Comparison of ENCODE assay signal across 20 cellular contexts in the genomic region with DNA sequence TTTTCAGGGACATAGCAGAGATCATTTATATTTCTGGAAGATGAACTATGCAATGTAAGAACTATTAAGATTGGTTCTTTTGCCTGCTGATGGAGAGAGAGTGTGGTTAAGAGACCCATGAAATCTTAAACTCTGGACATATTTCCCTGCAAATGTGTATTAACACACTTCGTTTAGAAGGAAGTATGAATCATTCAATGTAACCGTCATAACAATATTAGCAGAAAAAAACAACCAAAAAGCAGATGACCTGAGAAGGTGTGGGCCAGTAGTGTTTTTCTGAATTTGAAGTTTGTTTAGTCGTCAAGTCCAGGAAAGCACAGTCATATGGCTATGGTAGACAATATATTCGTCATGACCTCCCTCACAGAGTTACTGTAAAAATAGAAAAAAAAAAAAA. TPM values are rescaled to one million over a fixed set of nuclear protein-coding genes. Genes with fewer than 3 reads are reported as not detected.
DNase-seq lines count a peak whose midpoint lies in the region; ATAC-seq and TF ChIP-seq lines count a peak whose summit lies in the region.
"Had no signal": no experiment of that assay in that cellular context is flagged by ENCODE, and none has a peak within 500 bp of the region (broad histone marks: within the 10 kb centered on the region; RNA-seq: fewer than 3 reads in every experiment).

No MANE protein-coding gene starts in this region.

- H3K18ac ChIP-seq in neuronal stem cell (ENCODE audit: low read length), result no peak overlapping the region

- DNase-seq in HCT116 (ENCODE audit: low read depth, low spot score) (no peak), SK-N-SH (no peak), esophagus squamous epithelium (lab: John Stamatoyannopoulos, UW) (no peak), neuronal stem cell (ENCODE audit: low spot score) (no peak), middle frontal gyrus (ENCODE audit: extremely low spot score, low spot score) (no peak), lower leg skin (ENCODE audit: low spot score in 2 of 2) (no peak), GM10266 (ENCODE audit: extremely low spot score) (no peak)
- DNase-seq: activated CD8-positive, alpha-beta T cell treated with anti-CD3 and anti-CD28 coated beads, Interleukin-2, amount 10 ng/mL, durations not matched to agents 7 days and 5 days; activated naive CD4-positive, alpha-beta T cell treated with Interleukin-2 at 50 U/mL for 16 hours; central memory CD4-positive, alpha-beta T cell; erythroblast; H9; NCI-H1092; Peyer's patch; right lobe of liver; stomach had no signal

- CTCF ChIA-PET in HCT116 (lab: Charles Lee), result no interaction called here
- CTCF ChIA-PET in SK-N-SH (lab: Yijun Ruan, JAX), result no interaction called here

- TF ChIP-seq EP300 in SK-N-SH (IDR thresholded peaks at IDR 0.05; ENCODE audit: borderline replicate concordance in 1 of 2, low read depth in 1 of 2, low read length in 1 of 2), result no peak

- H3K27me3 ChIP-seq in HCT116 (ENCODE audit: insufficient read depth, low read length) (no peaks in the 10 kb centered on the region), SK-N-SH (ENCODE audit: insufficient read depth) (no peaks in the 10 kb centered on the region), esophagus squamous epithelium (no peaks in the 10 kb centered on the region), neuronal stem cell (ENCODE audit: control insufficient read depth in 3 of 3, insufficient read depth in 3 of 3, low read depth in 1 of 3, low read length in 3 of 3) (no peaks in the 10 kb centered on the region)
- H3K27me3 ChIP-seq: BLaER1, Peyer's patch, right lobe of liver, stomach had no signal

- RAD21 ChIA-PET in HCT116 (lab: Charles Lee; ENCODE audit: low non-redundant PET in 1 of 2, low total read pairs in 2 of 2, uncharacterized antibody in 2 of 2, unreplicated experiment in 2 of 2), result no interaction called here

- no peaks in the 10 kb centered on the region for H3K79me2 ChIP-seq in HCT116 (ENCODE audit: insufficient read depth, low read length)
- H3K79me2 ChIP-seq in SK-N-SH (ENCODE audit: insufficient read depth), result no peaks in the 10 kb centered on the region

- intact Hi-C loops in HCT116 (cut with micrococcal nuclease) (no loop called here), esophagus squamous epithelium (cut with DNase I) (no loop called here), lower leg skin (cut with DNase I; ENCODE audit: low total_unique reads) (no loop called here)

- H4K20me1 ChIP-seq in HCT116 (ENCODE audit: insufficient read depth) (no peaks in the 10 kb centered on the region), SK-N-SH (ENCODE audit: insufficient read depth) (no peaks in the 10 kb centered on the region)
- H4K20me1 ChIP-seq: BLaER1 had no signal

- TF ChIP-seq RAD21 in HCT116 (IDR thresholded peaks at IDR 0.05; ENCODE audit: low read depth) (no peak), SK-N-SH (IDR thresholded peaks at IDR 0.05; ENCODE audit: low read length) (no peak)

- H3K9me2 ChIP-seq in HCT116 (ENCODE audit: insufficient read depth), result no peaks in the 10 kb centered on the region
- H3K9me2 ChIP-seq in SK-N-SH, result no peaks in the 10 kb centered on the region; the same call in 1 of the 2 replicates

- H3K27ac ChIP-seq in HCT116 (ENCODE audit: low read depth, low read length) (no peak overlapping the region), SK-N-SH (ENCODE audit: low read depth in 2 of 2, low read length in 1 of 2) (peak overlapping the region in 1 of 2 experiments; percentile 86; a peak in 3 of 4 replicates), esophagus squamous epithelium (peak overlapping the region; percentile 32 to 80 (median 64)), neuronal stem cell (replicated peaks; ENCODE audit: low read length) (no peak overlapping the region)
- H3K27ac ChIP-seq: BLaER1, Peyer's patch, right lobe of liver, stomach had no signal

- H3K14ac ChIP-seq in neuronal stem cell (ENCODE audit: low read length), result no peak overlapping the region

- H3K9ac ChIP-seq in HCT116 (ENCODE audit: low read length) (peak overlapping the region; percentile 19; the same call in 1 of the 2 replicates), SK-N-SH (peak overlapping the region; percentile 60), neuronal stem cell (ENCODE audit: low read depth, low read length, poor library complexity) (no peak overlapping the region)
- H3K9ac ChIP-seq: BLaER1 had no signal

- no peak overlapping the region for H4K8ac ChIP-seq in neuronal stem cell (ENCODE audit: low read depth, low read length)

- no peak overlapping the region for H3K23ac ChIP-seq in neuronal stem cell (ENCODE audit: low read depth, low read length, poor library complexity)

- H3K4me1 ChIP-seq in HCT116 (ENCODE audit: control insufficient read depth in 1 of 2, insufficient read depth in 2 of 2, low read length in 2 of 2) (peaks cover 4 to 13% of the 10 kb centered on the region in 2 experiments; a peak in 3 of 4 replicates), SK-N-SH (ENCODE audit: control insufficient read depth in 1 of 2, insufficient read depth in 2 of 2, low read depth in 1 of 2, low read length in 1 of 2) (peaks cover 0 to 8% of the 10 kb centered on the region in 2 experiments; a peak in 2 of 4 replicates), esophagus squamous epithelium (peaks cover 0 to 38% (median 7%) of the 10 kb centered on the region in 3 donors), neuronal stem cell (ENCODE audit: control insufficient read depth in 2 of 2, insufficient read depth in 1 of 2, low read depth in 1 of 2, low read length in 2 of 2) (peaks cover 0 to 4% of the 10 kb centered on the region in 2 donors)
- H3K4me1 ChIP-seq: Peyer's patch, right lobe of liver, stomach had no signal

- no peak overlapping the region for H3K4me3 ChIP-seq in HCT116 (replicated peaks in 1 of 2; ENCODE audit: low read depth in 1 of 2, low read length in 2 of 2)
- peak overlapping the region; percentile 12; a peak in 2 of 4 replicates for H3K4me3 ChIP-seq in SK-N-SH (ENCODE audit: low read depth in 2 of 2, low read length in 1 of 2)
- H3K4me3 ChIP-seq in esophagus squamous epithelium, result no peak overlapping the region
- no peak overlapping the region for H3K4me3 ChIP-seq in neuronal stem cell (ENCODE audit: low read length in 2 of 2)
- H3K4me3 ChIP-seq in lower leg skin (ENCODE audit: low read depth, poor library complexity, severe bottlenecking), result no peak overlapping the region
- H3K4me3 ChIP-seq: BLaER1, Peyer's patch, right lobe of liver, stomach had no signal

- peaks cover 19% of the 10 kb centered on the region for H3F3A ChIP-seq in SK-N-SH (replicated peaks; ENCODE audit: insufficient read depth)

- TF ChIP-seq CTCF in HCT116 (IDR thresholded peaks at IDR 0.05 in 2 of 3, conservative IDR thresholded peaks at IDR 0.05 in 1 of 3; ENCODE audit: borderline replicate concordance in 1 of 3, insufficient read depth in 1 of 3, low read depth in 2 of 3, low read length in 2 of 3) (no peak), SK-N-SH (IDR thresholded peaks at IDR 0.05) (no peak), esophagus squamous epithelium (IDR thresholded peaks at IDR 0.05) (no peak), lower leg skin (IDR thresholded peaks at IDR 0.05) (no peak), GM10266 (IDR thresholded peaks at IDR 0.05; ENCODE audit: control insufficient read depth, insufficient read depth, low read depth, missing control alignments) (no peak)

- no peak overlapping the region for H4K91ac ChIP-seq in neuronal stem cell (ENCODE audit: low read depth, low read length, poor library complexity)

- H3K9me3 ChIP-seq in HCT116 (ENCODE audit: control insufficient read depth in 1 of 2, insufficient read depth in 1 of 2, low read depth in 1 of 2, low read length in 2 of 2), result no peaks in the 10 kb centered on the region
- no peaks in the 10 kb centered on the region for H3K9me3 ChIP-seq in SK-N-SH
- H3K9me3 ChIP-seq in esophagus squamous epithelium, result no peaks in the 10 kb centered on the region
- H3K9me3 ChIP-seq in neuronal stem cell (replicated peaks in 1 of 2; ENCODE audit: control insufficient read depth in 2 of 2, insufficient read depth in 1 of 2, low read depth in 1 of 2, low read length in 2 of 2), result no peaks in the 10 kb centered on the region
- H3K9me3 ChIP-seq: BLaER1, Peyer's patch, right lobe of liver, stomach had no signal

- no peak overlapping the region for H2BK12ac ChIP-seq in neuronal stem cell (ENCODE audit: low read length)

- WGBS in SK-N-SH (ENCODE audit: low lambda C conversion rate), result 19% methylated on average over 4 of the region's 4 CpGs
- 20 to 25% methylated on average over 4 of the region's 4 CpGs for WGBS in esophagus squamous epithelium, 2 donors
- WGBS in neuronal stem cell (ENCODE audit: extremely low coverage in 2 of 2, insufficient read length in 2 of 2, insufficient replicate concordance in 1 of 2), 2 donors, result no CpG with 5 or more reads among the region's 4 CpGs
- WGBS in lower leg skin, 2 donors, result 68 to 73% methylated on average over 4 of the region's 4 CpGs

- no TSS peak for BruUV-seq in HCT116 (replicated peaks; lab: Mats Ljungman, UMichigan)

- H2AFZ ChIP-seq in HCT116 (ENCODE audit: low read depth, low read length, poor library complexity, severe bottlenecking) (peak overlapping the region; percentile 93), SK-N-SH (ENCODE audit: low read depth) (peak overlapping the region; percentile 70), neuronal stem cell (ENCODE audit: low read length) (peak overlapping the region; percentile 54)

- ATAC-seq in HCT116, result peak; percentile 25; the same call in 1 of the 2 replicates
- no peak for ATAC-seq in HG03469 (IDR thresholded peaks at IDR 0.05; ENCODE audit: unreplicated experiment)
- ATAC-seq: activated CD8-positive, alpha-beta T cell treated with anti-CD3 and anti-CD28 coated beads, Interleukin-2, amount 10 ng/mL, durations not matched to agents 7 days and 5 days; right lobe of liver had no signal

- H3K36me3 ChIP-seq in HCT116 (ENCODE audit: control insufficient read depth in 1 of 2, insufficient read depth in 2 of 2, low read length in 2 of 2) (no peaks in the 10 kb centered on the region), SK-N-SH (replicated peaks in 1 of 2; ENCODE audit: control insufficient read depth in 1 of 2, insufficient read depth in 2 of 2, low read length in 1 of 2) (no peaks in the 10 kb centered on the region), esophagus squamous epithelium (no peaks in the 10 kb centered on the region), neuronal stem cell (replicated peaks in 1 of 2; ENCODE audit: control insufficient read depth in 2 of 2, insufficient read depth in 2 of 2, low read length in 2 of 2) (no peaks in the 10 kb centered on the region)
- H3K36me3 ChIP-seq: BLaER1, Peyer's patch, right lobe of liver, stomach had no signal

- no peak overlapping the region for H2BK120ac ChIP-seq in neuronal stem cell (ENCODE audit: low read depth, low read length)

- no peak overlapping the region for H2AK5ac ChIP-seq in neuronal stem cell (ENCODE audit: low read depth, low read length)

- TF ChIP-seq POLR2A in HCT116 (IDR thresholded peaks at IDR 0.05; ENCODE audit: borderline replicate concordance, extremely low read depth, insufficient read depth, insufficient read length) (no peak), esophagus squamous epithelium (IDR thresholded peaks at IDR 0.05) (no peak), lower leg skin (IDR thresholded peaks at IDR 0.05) (no peak)

- POLR2A ChIA-PET in HCT116 (lab: Charles Lee), result no interaction called here
- POLR2A ChIA-PET in SK-N-SH (lab: Yijun Ruan, JAX), result no interaction called here

- no peaks in the 10 kb centered on the region for H3K79me1 ChIP-seq in neuronal stem cell (ENCODE audit: low read depth, low read length)

- no peak overlapping the region for H2BK15ac ChIP-seq in neuronal stem cell (ENCODE audit: low read length)

- no peak overlapping the region for H2BK5ac ChIP-seq in neuronal stem cell (ENCODE audit: low read length)

- H3K4me2 ChIP-seq in HCT116 (ENCODE audit: low read length) (peak overlapping the region; percentile 63), SK-N-SH (peak overlapping the region; percentile 24; the same call in 1 of the 2 replicates), neuronal stem cell (ENCODE audit: insufficient read depth, low read length, poor library complexity, severe bottlenecking) (no peak overlapping the region)
- H3K4me2 ChIP-seq: BLaER1 had no signal

- no peak overlapping the region for H3K4ac ChIP-seq in neuronal stem cell (ENCODE audit: low read length)

RNA-seq across cellular contexts. Expression of gene TMPRSS11D, which starts 2.5 kb away (rescaled TPM):
- total RNA-seq in HCT116 (2021; ENCODE audit: unreplicated experiment) (not detected), esophagus squamous epithelium (100 to 1,000 TPM in 3 of 4 donors, 10 to 100 TPM in 1; 45.0 to 208 (median 163) TPM), lower leg skin (under 1 TPM in 2 of 4 donors, not detected in 2; 0.13 to 0.30 TPM)
- polyA plus RNA-seq in HCT116 (2012), result 0.05 TPM in 1 of 2 replicates, not detected in the other
- polyA plus RNA-seq in SK-N-SH (2012; rRNA removed), result 0.02 TPM in 1 of 2 replicates, not detected in the other
- polyA plus RNA-seq in SK-N-SH (2012; cell fraction: cytosol; rRNA removed), result 0.01 and 0.03 TPM in 2 replicates
- polyA plus RNA-seq in SK-N-SH (2012; cell fraction: nucleus; rRNA removed), result not detected in 2 replicates
- not detected for polyA plus RNA-seq in neuronal stem cell (2013, experiment 1 of 2)
- not detected for polyA plus RNA-seq in neuronal stem cell (2013, experiment 2 of 2)
- total RNA-seq: activated CD8-positive, alpha-beta T cell treated with anti-CD3 and anti-CD28 coated beads, Interleukin-2, amount 10 ng/mL, durations not matched to agents 7 days and 5 days; G401; H9; NCI-H460; Peyer's patch; right lobe of liver; stomach had no signal

Comparison
In these comparisons a context has a peak if more than half of its experiments do, and no peak if none do; other contexts are left out.
1. H3K27ac ChIP-seq: peak in esophagus squamous epithelium (4 of 4); none in HCT116 (single experiment) and neuronal stem cell (single experiment).
2. H3K4me3 ChIP-seq: peak in SK-N-SH (2 of 2); none in HCT116 (0 of 2), esophagus squamous epithelium (0 of 4), neuronal stem cell (0 of 2) and lower leg skin (single experiment).
3. RNA of gene TMPRSS11D, which starts 2.5 kb away (total RNA-seq): 45.0 to 208 TPM in esophagus squamous epithelium; 0.13 to 0.30 TPM in lower leg skin and not detected in HCT116 (single experiment); every median in the first group is over 10 times any median in the second.
4. Peak in every context shown above with its lines, with median percentiles within 50 percentile points of each other: H2AFZ ChIP-seq.